ENCODE assay signal across 8 cellular contexts in the genomic region with DNA sequence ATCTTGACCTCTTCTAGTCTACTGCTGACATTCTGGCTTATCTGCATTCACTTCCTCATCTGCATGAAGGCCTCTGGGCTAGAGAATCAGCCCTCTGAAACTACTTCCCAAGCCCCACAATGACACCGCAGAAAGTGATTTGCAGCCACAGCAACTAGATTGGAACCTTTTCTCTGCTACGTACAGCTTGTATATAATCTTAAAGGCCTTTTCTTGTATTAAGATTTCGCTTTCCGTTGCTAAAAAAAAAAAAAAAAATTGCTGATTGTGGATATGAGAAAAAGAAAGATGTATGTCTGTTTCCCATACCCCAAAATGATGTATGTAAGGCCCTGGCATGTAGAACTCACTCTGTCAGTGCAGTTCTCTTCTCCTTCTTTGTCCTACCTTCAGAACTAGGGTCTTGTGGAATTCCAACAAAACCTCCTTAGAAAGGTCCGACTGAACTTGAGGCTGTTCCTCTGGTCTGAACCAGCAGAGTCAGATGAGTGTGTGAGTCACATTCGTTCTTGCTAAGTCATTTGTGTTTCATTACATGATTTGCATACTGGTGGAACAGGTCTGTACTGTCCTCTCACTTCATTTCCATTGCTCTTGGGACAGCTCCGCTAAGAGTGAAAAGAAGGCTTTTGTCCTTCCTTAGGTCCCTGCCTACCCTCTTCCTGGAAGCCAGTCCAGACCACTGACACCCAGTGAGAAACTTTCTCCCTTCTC.
DNase-seq lines count a peak whose midpoint lies in the region; ATAC-seq and TF ChIP-seq lines count a peak whose summit lies in the region.

No MANE protein-coding gene starts in this region.

- intact Hi-C loops in prostate gland (cut with DNase I) = no loop called here

- H3K4me1 ChIP-seq in prostate gland (replicated peaks) = peaks cover 4% of the 10 kb centered on the region

- peak overlapping the region; percentile 28 to 32 for H3K27ac ChIP-seq in prostate gland

- H3K9me3 ChIP-seq in prostate gland = no peaks in the 10 kb centered on the region

- WGBS in prostate gland = 54% methylated on average over 7 of the region's 7 CpGs

- in situ Hi-C loops in ACHN (cut with HindIII; ENCODE audit: low pct_ligation_motif_present, low pct_unique_long_range_greater_than_20kb, low sequenced_read_pairs) = no loop called here

- no peak overlapping the region for H3K4me3 ChIP-seq in prostate gland

- no peaks in the 10 kb centered on the region for H3K36me3 ChIP-seq in prostate gland

- peak; percentile 53 for TF ChIP-seq POLR2A in prostate gland (IDR thresholded peaks at IDR 0.05)

- no peaks in the 10 kb centered on the region for H3K27me3 ChIP-seq in prostate gland (replicated peaks; ENCODE audit: insufficient read depth)

- DNase-seq in NOMO-1 (lab: John Stamatoyannopoulos, UW; ENCODE audit: unreplicated experiment in 2 of 2) (peak; percentile 69 to 90), fibroblast of peridontal ligament (ENCODE audit: extremely low read depth) (peak; percentile 69), prostate gland (ENCODE audit: low spot score) (peak; percentile 81), superior temporal gyrus (ENCODE audit: extremely low spot score) (no peak), ACHN (no peak), AML-193 (lab: John Stamatoyannopoulos, UW) (no peak)

- peak; percentile 75 for ATAC-seq in GM19025 (IDR thresholded peaks at IDR 0.05; ENCODE audit: low read depth, unreplicated experiment)
- peak; percentile 90 for ATAC-seq in HG03045 (IDR thresholded peaks at IDR 0.05; ENCODE audit: unreplicated experiment)

- TF ChIP-seq CTCF in prostate gland (IDR thresholded peaks at IDR 0.05) = no peak

Comparison
In these comparisons a context has a peak if more than half of its experiments do, and no peak if none do; other contexts are left out.
1. DNase-seq: peak in NOMO-1 (2 of 2), fibroblast of peridontal ligament (single experiment) and prostate gland (single experiment); none in superior temporal gyrus (single experiment), ACHN (single experiment) and AML-193 (0 of 2).